Comparison of ENCODE assay signal across 8 cellular contexts in the genomic region with DNA sequence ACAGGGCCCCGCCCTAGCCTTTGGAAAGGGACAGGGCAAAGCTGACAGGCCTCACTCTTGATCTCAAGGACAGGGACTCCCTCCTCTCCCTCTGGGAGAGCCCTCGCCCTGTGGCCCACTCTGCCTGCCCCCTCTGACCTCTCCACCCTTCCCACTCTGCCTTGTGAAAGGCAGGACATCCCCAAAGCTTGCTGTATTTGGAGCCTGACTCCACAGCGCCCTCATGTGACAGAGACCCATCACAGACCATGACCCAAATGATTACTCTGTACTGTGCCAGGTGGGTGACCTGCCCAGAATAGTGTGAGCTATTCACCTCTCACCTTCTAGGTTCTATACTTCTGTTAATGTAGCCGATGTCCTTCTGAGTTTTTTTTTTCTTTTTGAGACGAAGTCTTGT. TPM values are rescaled to one million over a fixed set of nuclear protein-coding genes. Genes with fewer than 3 reads are reported as not detected.
A peak's percentile ranks its signal among the peaks of the same experiment; 100 is the strongest.
DNase-seq lines count a peak whose midpoint lies in the region; ATAC-seq and TF ChIP-seq lines count a peak whose summit lies in the region.

No MANE protein-coding gene starts in this region.

- DNase-seq in NCI-H1417 (lab: John Stamatoyannopoulos, UW) (peak in 2 of 3 experiments; percentile 8 to 19), NCI-H1417 treated with DMSO at 0.1 percent for 48 hours (lab: John Stamatoyannopoulos, UW) (no peak), KG1 (lab: John Stamatoyannopoulos, UW) (peak; percentile 73), right atrium auricular region (ENCODE audit: low spot score) (no peak)
- DNase-seq in activated naive CD4-positive, alpha-beta T cell treated with anti-CD3 and anti-CD28 coated beads, Interleukin-2, amount 50 U/mL, for 72 hours (ENCODE audit: low spot score in 2 of 2): peak in 1 of 2 donors; percentile 58
- DNase-seq in stimulated activated naive CD8-positive, alpha-beta T cell treated with anti-CD3 and anti-CD28 coated beads, Interleukin-15, amount 100 ng/mL, for 72 hours: peak in 1 of 2 donors; percentile 47

- no peak overlapping the region for H3K4me3 Mint-ChIP-seq in stimulated activated naive CD8-positive, alpha-beta T cell treated with anti-CD3 and anti-CD28 coated beads, Interleukin-15, amount 100 ng/mL, for 72 hours

- H3K27me3 Mint-ChIP-seq in stimulated activated naive CD8-positive, alpha-beta T cell treated with anti-CD3 and anti-CD28 coated beads, Interleukin-15, amount 100 ng/mL, for 72 hours: peaks cover 9% of the 10 kb centered on the region

- peaks cover 6% of the 10 kb centered on the region for H3K4me1 Mint-ChIP-seq in stimulated activated naive CD8-positive, alpha-beta T cell treated with anti-CD3 and anti-CD28 coated beads, Interleukin-15, amount 100 ng/mL, for 72 hours

- no peaks in the 10 kb centered on the region for H3K36me3 Mint-ChIP-seq in activated naive CD4-positive, alpha-beta T cell treated with anti-CD3 and anti-CD28 coated beads, Interleukin-2, amount 50 U/mL, for 72 hours

- H3K4me1 ChIP-seq in right atrium auricular region: peaks cover 0 to 63% of the 10 kb centered on the region in 2 donors

- no peaks in the 10 kb centered on the region for H3K9me3 ChIP-seq in right atrium auricular region

- ATAC-seq in activated naive CD4-positive, alpha-beta T cell treated with anti-CD3 and anti-CD28 coated beads, Interleukin-2, amount 50 U/mL, for 72 hours: peak; percentile 63 to 77
- ATAC-seq in stimulated activated naive CD8-positive, alpha-beta T cell treated with anti-CD3 and anti-CD28 coated beads, Interleukin-15, amount 100 ng/mL, for 72 hours: peak; percentile 70
- ATAC-seq in HG03175 (IDR thresholded peaks at IDR 0.05; ENCODE audit: unreplicated experiment) (no peak), GM18520 (IDR thresholded peaks at IDR 0.05; ENCODE audit: unreplicated experiment) (no peak)

- peaks cover 7% of the 10 kb centered on the region for H3K36me3 ChIP-seq in right atrium auricular region

- no peaks in the 10 kb centered on the region for H3K27me3 ChIP-seq in right atrium auricular region

- H3K9me3 Mint-ChIP-seq in activated naive CD4-positive, alpha-beta T cell treated with anti-CD3 and anti-CD28 coated beads, Interleukin-2, amount 50 U/mL, for 72 hours: no peaks in the 10 kb centered on the region
- no peaks in the 10 kb centered on the region for H3K9me3 Mint-ChIP-seq in stimulated activated naive CD8-positive, alpha-beta T cell treated with anti-CD3 and anti-CD28 coated beads, Interleukin-15, amount 100 ng/mL, for 72 hours

- TF ChIP-seq CTCF in right atrium auricular region (IDR thresholded peaks at IDR 0.05): peak; percentile 27 to 71

- no peak overlapping the region for H3K27ac Mint-ChIP-seq in activated naive CD4-positive, alpha-beta T cell treated with anti-CD3 and anti-CD28 coated beads, Interleukin-2, amount 50 U/mL, for 72 hours
- no peak overlapping the region for H3K27ac Mint-ChIP-seq in stimulated activated naive CD8-positive, alpha-beta T cell treated with anti-CD3 and anti-CD28 coated beads, Interleukin-15, amount 100 ng/mL, for 72 hours

- H3K4me3 ChIP-seq in right atrium auricular region: no peak overlapping the region

- peak overlapping the region; percentile 76 to 87 for H3K27ac ChIP-seq in right atrium auricular region

RNA-seq across cellular contexts. Expression of a gene that starts 18.8 kb away (rescaled TPM):
- not detected for total RNA-seq in activated naive CD4-positive, alpha-beta T cell treated with anti-CD3 and anti-CD28 coated beads, Interleukin-2, amount 50 U/mL, for 72 hours
- total RNA-seq in right atrium auricular region: 10 to 100 TPM in 1 of 2 donors, 1 to 10 TPM in 1; 9.5 to 14.7 TPM

RNA-seq across cellular contexts. Expression of a gene that starts 35.3 kb away (rescaled TPM):
- total RNA-seq in activated naive CD4-positive, alpha-beta T cell treated with anti-CD3 and anti-CD28 coated beads, Interleukin-2, amount 50 U/mL, for 72 hours: not detected
- 1 to 10 TPM in 1 of 2 donors, under 1 TPM in 1; 0.19 to 1.9 TPM for total RNA-seq in right atrium auricular region

Comparison
In these comparisons a context has a peak if more than half of its experiments do, and no peak if none do; other contexts are left out.
1. DNase-seq: peak in NCI-H1417 (2 of 3) and KG1 (single experiment); none in NCI-H1417 treated with DMSO at 0.1 percent for 48 hours (single experiment) and right atrium auricular region (single experiment).
2. ATAC-seq: peak in activated naive CD4-positive, alpha-beta T cell treated with anti-CD3 and anti-CD28 coated beads, Interleukin-2, amount 50 U/mL, for 72 hours (2 of 2) and stimulated activated naive CD8-positive, alpha-beta T cell treated with anti-CD3 and anti-CD28 coated beads, Interleukin-15, amount 100 ng/mL, for 72 hours (single experiment); none in HG03175 (single experiment) and GM18520 (single experiment).
3. RNA of a gene that starts 18.8 kb away (total RNA-seq): 9.5 to 14.7 TPM in right atrium auricular region; not detected in activated naive CD4-positive, alpha-beta T cell treated with anti-CD3 and anti-CD28 coated beads, Interleukin-2, amount 50 U/mL, for 72 hours; every median in the first group is over 10 times any median in the second.